ENCODE assay signal across 3 cellular contexts in genomic region chr6:15143540-15143939, GRCh38.
A peak's percentile ranks its signal among the peaks of the same experiment; 100 is the strongest.
TF ChIP-seq lines count a peak whose summit lies in the region.

No MANE protein-coding gene starts in this region.

TF ChIP-seq in IMR-90, 13 proteins besides CTCF, POLR2A, EP300 and RAD21:
- TF ChIP-seq USF2 (IDR thresholded peaks at IDR 0.05; ENCODE audit: low read depth, low read length) (no peak), RCOR1 (IDR thresholded peaks at IDR 0.05; ENCODE audit: insufficient replicate concordance, low read length) (no peak), FOS (IDR thresholded peaks at IDR 0.05; ENCODE audit: low read depth, low read length) (no peak), CEBPB (IDR thresholded peaks at IDR 0.05; ENCODE audit: low read depth, low read length) (no peak), CHD1 (IDR thresholded peaks at IDR 0.05; ENCODE audit: low read depth, low read length) (no peak), SMC3 (IDR thresholded peaks at IDR 0.05; ENCODE audit: low read depth, low read length) (no peak), NFE2L2 (IDR thresholded peaks at IDR 0.05; ENCODE audit: low read depth, low read length) (no peak), MAFK (IDR thresholded peaks at IDR 0.05; ENCODE audit: low read depth, low read length) (no peak), MXI1 (IDR thresholded peaks at IDR 0.05; ENCODE audit: borderline replicate concordance, low read depth, low read length) (no peak), RFX5 (IDR thresholded peaks at IDR 0.05; ENCODE audit: low read depth, low read length) (no peak), MAZ (IDR thresholded peaks at IDR 0.05; ENCODE audit: borderline replicate concordance, low read depth, low read length) (no peak), ELK1 (IDR thresholded peaks at IDR 0.05; ENCODE audit: borderline replicate concordance, low read depth, low read length) (no peak), BHLHE40 (IDR thresholded peaks at IDR 0.05; ENCODE audit: low read depth, low read length) (no peak)

TF ChIP-seq in WTC11, 78 proteins besides CTCF, POLR2A, EP300 and RAD21:
- TF ChIP-seq MXD4 (CRISPR knock-in tag; IDR thresholded peaks at IDR 0.05; ENCODE audit: borderline replicate concordance) (no peak), RORB (CRISPR knock-in tag; IDR thresholded peaks at IDR 0.05) (no peak), ATF2 (CRISPR knock-in tag; IDR thresholded peaks at IDR 0.05; ENCODE audit: borderline replicate concordance, low read depth) (no peak), NR3C1 (CRISPR knock-in tag; conservative IDR thresholded peaks at IDR 0.05; ENCODE audit: low read depth) (no peak), ATF1 (CRISPR knock-in tag; IDR thresholded peaks at IDR 0.05) (no peak), ZNF512 (CRISPR knock-in tag; IDR thresholded peaks at IDR 0.05; ENCODE audit: borderline replicate concordance) (0 out of 2 replicates have a peak, but pooled peaks have one; percentile 39), E2F5 (CRISPR knock-in tag; IDR thresholded peaks at IDR 0.05) (no peak), CREB1 (CRISPR knock-in tag; IDR thresholded peaks at IDR 0.05) (no peak)

TF ChIP-seq in H1, 55 proteins besides CTCF, POLR2A, EP300 and RAD21:
- TF ChIP-seq E2F6 (IDR thresholded peaks at IDR 0.05) (peak; percentile 29; the same call in 1 of the 2 replicates), CHD1 (IDR thresholded peaks at IDR 0.05; ENCODE audit: low read depth, low read length) (no peak), GTF2F1 (IDR thresholded peaks at IDR 0.05; ENCODE audit: borderline replicate concordance, low read depth, low read length) (no peak)
